Comparison of ENCODE assay signal across 21 cellular contexts in genomic region chr12:130922584-130922983, GRCh38. TPM values are rescaled to one million over a fixed set of nuclear protein-coding genes. Genes with fewer than 3 reads are reported as not detected.
"Had no signal": no experiment of that assay in that cellular context is flagged by ENCODE, and none has a peak within 500 bp of the region (broad histone marks: within the 10 kb centered on the region; RNA-seq: fewer than 3 reads in every experiment).

No MANE protein-coding gene starts in this region.

- H3K27me3 ChIP-seq: colonic mucosa, thyroid gland had no signal

- H3K36me3 Mint-ChIP-seq: activated naive CD8-positive, alpha-beta T cell treated with anti-CD3 and anti-CD28 coated beads, Interleukin-2, amount 10 ng/mL, durations not matched to agents 7 days and 5 days; brain had no signal

- H3K4me3 Mint-ChIP-seq: activated CD4-positive, alpha-beta T cell treated with anti-CD3 and anti-CD28 coated beads, Interleukin-2, amount 10 ng/mL, durations not matched to agents 24 days and 14 days; activated CD8-positive, alpha-beta T cell treated with anti-CD3 and anti-CD28 coated beads, Interleukin-2, amount 10 ng/mL, durations not matched to agents 7 days and 5 days; activated naive CD8-positive, alpha-beta T cell treated with anti-CD3 and anti-CD28 coated beads, Interleukin-2, amount 10 ng/mL, durations not matched to agents 7 days and 5 days; activated T-cell treated with anti-CD3 and anti-CD28 coated beads, Interleukin-2, amount 50 U/mL, for 24 hours; brain; neural crest cell; stimulated activated naive B cell treated with anti-CD40 and anti-IgM and Interleukin-4, amounts not matched to agents 10 μg/mL and 1 μg/mL and 100 μg/mL, for 72 hours had no signal

- H3K36me3 ChIP-seq: colonic mucosa, spleen, thyroid gland had no signal

- DNase-seq: activated CD4-positive, alpha-beta T cell treated with anti-CD3 and anti-CD28 coated beads, Interleukin-2, amount 10 ng/mL, durations not matched to agents 24 days and 14 days; activated CD8-positive, alpha-beta T cell treated with anti-CD3 and anti-CD28 coated beads, Interleukin-2, amount 10 ng/mL, durations not matched to agents 7 days and 5 days; activated naive CD4-positive, alpha-beta T cell treated with Interleukin-2 at 50 U/mL for 16 hours; activated naive CD8-positive, alpha-beta T cell treated with anti-CD3 and anti-CD28 coated beads, Interleukin-2, amount 10 ng/mL, durations not matched to agents 7 days and 5 days; activated T-cell treated with anti-CD3 and anti-CD28 coated beads, Interleukin-2, amount 50 U/mL, for 24 hours; central memory CD4-positive, alpha-beta T cell; colonic mucosa; hippocampal formation; left colon; spleen; stimulated activated naive B cell treated with anti-CD40 and anti-IgM and Interleukin-4, amounts not matched to agents 10 μg/mL and 1 μg/mL and 100 μg/mL, for 72 hours; T-helper 1 cell; T1000; thyroid gland had no signal

- H3K27ac Mint-ChIP-seq: activated CD4-positive, alpha-beta T cell treated with anti-CD3 and anti-CD28 coated beads, Interleukin-2, amount 10 ng/mL, durations not matched to agents 24 days and 14 days; activated CD8-positive, alpha-beta T cell treated with anti-CD3 and anti-CD28 coated beads, Interleukin-2, amount 10 ng/mL, durations not matched to agents 7 days and 5 days; activated naive CD8-positive, alpha-beta T cell treated with anti-CD3 and anti-CD28 coated beads, Interleukin-2, amount 10 ng/mL, durations not matched to agents 7 days and 5 days; activated T-cell treated with anti-CD3 and anti-CD28 coated beads, Interleukin-2, amount 50 U/mL, for 24 hours; activated T-helper 2 cell treated with anti-CD3 and anti-CD28 coated beads, Interferon-gamma antibody, Interleukin-2, Interleukin-4, amounts not matched to agents 10 μg/mL and 5 μg/mL and 100 μg/mL, durations not matched to agents 14 hours and 24 hours and 36 hours; stimulated activated naive B cell treated with anti-CD40 and anti-IgM and Interleukin-4, amounts not matched to agents 10 μg/mL and 1 μg/mL and 100 μg/mL, for 72 hours had no signal

- ATAC-seq: activated CD8-positive, alpha-beta T cell treated with anti-CD3 and anti-CD28 coated beads, Interleukin-2, amount 10 ng/mL, durations not matched to agents 7 days and 5 days; left colon; stimulated activated naive B cell treated with anti-CD40 and anti-IgM and Interleukin-4, amounts not matched to agents 10 μg/mL and 1 μg/mL and 100 μg/mL, for 72 hours had no signal

- FAIRE-seq: islet of Langerhans, urothelium cell line had no signal

- H3K9me3 ChIP-seq: colonic mucosa, thyroid gland had no signal

- H3K27ac ChIP-seq: colonic mucosa, spleen, thyroid gland had no signal

- H3K4me1 Mint-ChIP-seq: activated CD4-positive, alpha-beta T cell treated with anti-CD3 and anti-CD28 coated beads, Interleukin-2, amount 10 ng/mL, durations not matched to agents 24 days and 14 days; activated naive CD8-positive, alpha-beta T cell treated with anti-CD3 and anti-CD28 coated beads, Interleukin-2, amount 10 ng/mL, durations not matched to agents 7 days and 5 days; stimulated activated naive B cell treated with anti-CD40 and anti-IgM and Interleukin-4, amounts not matched to agents 10 μg/mL and 1 μg/mL and 100 μg/mL, for 72 hours had no signal

- H3K9me3 Mint-ChIP-seq: activated CD4-positive, alpha-beta T cell treated with anti-CD3 and anti-CD28 coated beads, Interleukin-2, amount 10 ng/mL, durations not matched to agents 24 days and 14 days; activated naive CD8-positive, alpha-beta T cell treated with anti-CD3 and anti-CD28 coated beads, Interleukin-2, amount 10 ng/mL, durations not matched to agents 7 days and 5 days; activated T-cell treated with anti-CD3 and anti-CD28 coated beads, Interleukin-2, amount 50 U/mL, for 24 hours; activated T-helper 2 cell treated with anti-CD3 and anti-CD28 coated beads, Interferon-gamma antibody, Interleukin-2, Interleukin-4, amounts not matched to agents 10 μg/mL and 5 μg/mL and 100 μg/mL, durations not matched to agents 14 hours and 24 hours and 36 hours; neural crest cell had no signal

- H3K4me1 ChIP-seq: colonic mucosa, spleen, thyroid gland had no signal

- H3K4me3 ChIP-seq: colonic mucosa, spleen, thyroid gland had no signal

RNA-seq across cellular contexts. Expression of gene ADGRD1, which starts 31.1 kb away (rescaled TPM):
- total RNA-seq: activated CD8-positive, alpha-beta T cell treated with anti-CD3 and anti-CD28 coated beads, Interleukin-2, amount 10 ng/mL, durations not matched to agents 7 days and 5 days; activated naive CD8-positive, alpha-beta T cell treated with anti-CD3 and anti-CD28 coated beads, Interleukin-2, amount 10 ng/mL, durations not matched to agents 7 days and 5 days; glomerular endothelial cell; pulmonary artery endothelial cell had no signal
